8 cellular contexts compared by ENCODE assay signal in genomic region chr17:82716383-82717181, GRCh38. TPM values are rescaled to one million over a fixed set of nuclear protein-coding genes. Genes with fewer than 3 reads are reported as not detected.
A peak's percentile ranks its signal among the peaks of the same experiment; 100 is the strongest.
DNase-seq lines count a peak whose midpoint lies in the region; ATAC-seq and TF ChIP-seq lines count a peak whose summit lies in the region.

TSS of gene FN3KRP (plus strand) at chr17:82716706. CDS start at chr17:82716756, 50 bp downstream.

- no peak for TF ChIP-seq CTCF in WERI-Rb-1 (IDR thresholded peaks at IDR 0.05; ENCODE audit: low read depth, low read length)

- H3K27ac ChIP-seq in WERI-Rb-1 (peak within 1 kb of the TSS; percentile 86), iPS-20b (ENCODE audit: low read length) (no peak within 1 kb of the TSS), skeletal muscle tissue (ENCODE audit: low read depth, low read length) (peak within 1 kb of the TSS; percentile 51)

- DNase-seq in NCI-H2196 treated with DMSO at 0.1 percent for 48 hours (lab: John Stamatoyannopoulos, UW; ENCODE audit: unreplicated experiment) (peak; percentile 96), WERI-Rb-1 (peak; percentile 99), T47D (ENCODE audit: low read depth in 1 of 2, low spot score in 1 of 2) (peak; percentile 98 to 99)

- peak; percentile 51 for ATAC-seq in GM18519 (IDR thresholded peaks at IDR 0.05; ENCODE audit: low FRiP score, unreplicated experiment)
- ATAC-seq in HG03097 (IDR thresholded peaks at IDR 0.05; ENCODE audit: low FRiP score, unreplicated experiment), result peak; percentile 61
- no peak for ATAC-seq in GM18873 (IDR thresholded peaks at IDR 0.05; ENCODE audit: low FRiP score, unreplicated experiment)

- in situ Hi-C loops in T47D (cut with HindIII; ENCODE audit: low pct_unique_long_range_greater_than_20kb, low sequenced_read_pairs), result no loop called here

- H3K9ac ChIP-seq in iPS-20b (ENCODE audit: low read depth, low read length), result peak within 1 kb of the TSS; percentile 74; the same call in 1 of the 2 replicates
- H3K9ac ChIP-seq in skeletal muscle tissue (ENCODE audit: low read depth in 1 of 3, low read length in 3 of 3), result peak within 1 kb of the TSS; percentile 83 to 86 (median 86)

- H3K27me3 ChIP-seq in WERI-Rb-1 (ENCODE audit: insufficient read depth, low read depth, severe bottlenecking) (no peaks in the 10 kb centered on the region), iPS-20b (ENCODE audit: insufficient read depth, low read length) (peaks cover 5% of the 10 kb centered on the region; the same call in 1 of the 2 replicates), skeletal muscle tissue (ENCODE audit: control insufficient read depth in 3 of 3, insufficient read depth in 3 of 3, low read length in 3 of 3) (no peaks in the 10 kb centered on the region)

- peak within 1 kb of the TSS; percentile 80 for H3K4me3 ChIP-seq in WERI-Rb-1 (ENCODE audit: low read depth, low read length)
- H3K4me3 ChIP-seq in iPS-20b (ENCODE audit: low read length), result peak within 1 kb of the TSS; percentile 90
- H3K4me3 ChIP-seq in skeletal muscle tissue (ENCODE audit: low read length in 3 of 3), result peak within 1 kb of the TSS; percentile 86 to 92 (median 87)

- H3K4me1 ChIP-seq in iPS-20b (ENCODE audit: insufficient read depth, low read length), result peaks cover 2% of the 10 kb centered on the region; the same call in 1 of the 2 replicates
- H3K4me1 ChIP-seq in skeletal muscle tissue (ENCODE audit: control insufficient read depth in 3 of 3, insufficient read depth in 3 of 3, low read length in 3 of 3), result peaks cover 19 to 34% (median 27%) of the 10 kb centered on the region in 3 donors

- H3K9me3 ChIP-seq in WERI-Rb-1 (ENCODE audit: severe bottlenecking) (no peaks in the 10 kb centered on the region), iPS-20b (ENCODE audit: insufficient read depth, low read depth, low read length) (no peaks in the 10 kb centered on the region), skeletal muscle tissue (ENCODE audit: control insufficient read depth in 3 of 3, low read length in 3 of 3) (no peaks in the 10 kb centered on the region)

- H3K36me3 ChIP-seq in WERI-Rb-1, result peaks cover 39% of the 10 kb centered on the region
- peaks cover 5% of the 10 kb centered on the region; the same call in 1 of the 2 replicates for H3K36me3 ChIP-seq in iPS-20b (ENCODE audit: insufficient read depth, low read depth, low read length)
- peaks cover 14 to 20% (median 15%) of the 10 kb centered on the region in 3 donors for H3K36me3 ChIP-seq in skeletal muscle tissue (ENCODE audit: control insufficient read depth in 3 of 3, insufficient read depth in 3 of 3, low read length in 3 of 3)

RNA-seq across cellular contexts. Expression of gene FN3KRP, which starts in this region (rescaled TPM):
- 14.1 TPM for total RNA-seq in skeletal muscle tissue
